Comparison of ENCODE assay signal across 10 cellular contexts in the genomic region with DNA sequence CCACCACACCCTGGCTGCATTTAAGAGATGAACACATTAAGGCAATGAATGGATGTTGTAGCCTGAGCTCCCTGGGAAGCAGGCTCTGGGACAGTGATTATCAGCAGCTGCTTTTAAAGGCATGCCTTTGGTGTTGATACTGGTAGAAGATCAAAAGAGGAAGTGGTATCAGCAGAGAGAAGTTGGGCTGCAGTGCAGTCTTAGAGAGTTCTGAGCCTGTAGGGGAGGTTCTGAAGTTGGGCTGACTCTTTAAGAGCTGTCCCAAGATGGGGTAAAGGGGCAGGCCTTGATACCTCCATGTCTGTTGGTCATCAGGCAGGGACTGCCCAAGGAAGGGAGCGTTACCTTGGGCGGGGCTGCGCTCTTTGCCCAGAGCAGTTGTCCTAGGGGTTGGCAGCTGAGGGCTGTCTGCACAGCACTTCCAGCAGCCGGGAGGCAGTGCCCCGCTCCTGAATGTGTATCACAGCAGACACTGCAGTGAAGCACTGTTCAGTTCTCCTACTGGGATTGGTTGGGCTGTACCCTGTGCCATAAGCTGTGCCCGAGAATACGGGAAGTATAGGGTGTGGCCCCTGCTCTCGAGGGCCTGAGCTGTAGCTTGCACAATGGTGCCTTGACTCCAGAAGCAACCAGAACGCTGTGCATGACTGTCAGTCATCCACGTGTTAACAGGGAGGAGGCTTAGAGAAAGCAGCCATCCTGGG.
DNase-seq lines count a peak whose midpoint lies in the region; ATAC-seq lines count a peak whose summit lies in the region.
"Had no signal": no experiment of that assay in that cellular context is flagged by ENCODE, and none has a peak within 500 bp of the region (broad histone marks: within the 10 kb centered on the region; RNA-seq: fewer than 3 reads in every experiment).

No MANE protein-coding gene starts in this region.

- ATAC-seq in GM19328 (IDR thresholded peaks at IDR 0.05; ENCODE audit: unreplicated experiment) (peak; percentile 72), HG03521 (IDR thresholded peaks at IDR 0.05; ENCODE audit: unreplicated experiment) (no peak)
- ATAC-seq in stimulated activated naive B cell treated with anti-CD40 and anti-IgM and Interleukin-4, amounts not matched to agents 10 μg/mL and 1 μg/mL and 100 μg/mL, for 72 hours (replicated peaks): peak; percentile 94

- H3K4me3 Mint-ChIP-seq in stimulated activated naive B cell treated with anti-CD40 and anti-IgM and Interleukin-4, amounts not matched to agents 10 μg/mL and 1 μg/mL and 100 μg/mL, for 72 hours: no peak overlapping the region

- no peaks in the 10 kb centered on the region for H3K27me3 Mint-ChIP-seq in stimulated activated naive B cell treated with anti-CD40 and anti-IgM and Interleukin-4, amounts not matched to agents 10 μg/mL and 1 μg/mL and 100 μg/mL, for 72 hours

- H2AFZ ChIP-seq in Karpas-422 (ENCODE audit: low read length): no peak overlapping the region

- H3K4me2 ChIP-seq in Karpas-422 (ENCODE audit: low read depth, low read length, poor library complexity, severe bottlenecking): no peak overlapping the region

- H3K9me3 ChIP-seq in Karpas-422 (ENCODE audit: low read length): no peaks in the 10 kb centered on the region
- H3K9me3 ChIP-seq: sigmoid colon had no signal

- no peaks in the 10 kb centered on the region for H3K9me2 ChIP-seq in Karpas-422 (replicated peaks; ENCODE audit: insufficient read depth, low read length)

- no peak overlapping the region for H3K4me3 ChIP-seq in Karpas-422 (ENCODE audit: low read length)
- H3K4me3 ChIP-seq: sigmoid colon had no signal

- H3K9ac ChIP-seq in Karpas-422 (ENCODE audit: low read length): no peak overlapping the region

- peaks cover 0 to 2% of the 10 kb centered on the region in 2 donors for H3K9me3 Mint-ChIP-seq in stimulated activated naive B cell treated with anti-CD40 and anti-IgM and Interleukin-4, amounts not matched to agents 10 μg/mL and 1 μg/mL and 100 μg/mL, for 72 hours

- no peak overlapping the region for H3K27ac ChIP-seq in Karpas-422 (ENCODE audit: low read length)
- H3K27ac ChIP-seq: epithelial cell of prostate had no signal

- peaks cover 20 to 24% of the 10 kb centered on the region in 2 donors for H3K4me1 Mint-ChIP-seq in stimulated activated naive B cell treated with anti-CD40 and anti-IgM and Interleukin-4, amounts not matched to agents 10 μg/mL and 1 μg/mL and 100 μg/mL, for 72 hours

- no peaks in the 10 kb centered on the region for H3K4me1 ChIP-seq in Karpas-422 (ENCODE audit: low read length)

- H3K36me3 ChIP-seq in Karpas-422 (ENCODE audit: insufficient read depth, low read length): no peaks in the 10 kb centered on the region

- H3K79me2 ChIP-seq in Karpas-422 (ENCODE audit: low read length): no peaks in the 10 kb centered on the region

- peaks cover 8 to 15% of the 10 kb centered on the region in 2 donors for H3K36me3 Mint-ChIP-seq in stimulated activated naive B cell treated with anti-CD40 and anti-IgM and Interleukin-4, amounts not matched to agents 10 μg/mL and 1 μg/mL and 100 μg/mL, for 72 hours

- no peaks in the 10 kb centered on the region for H4K20me1 ChIP-seq in Karpas-422 (ENCODE audit: insufficient read depth, low read depth, low read length)

- peak overlapping the region; percentile 68 for H3K27ac Mint-ChIP-seq in stimulated activated naive B cell treated with anti-CD40 and anti-IgM and Interleukin-4, amounts not matched to agents 10 μg/mL and 1 μg/mL and 100 μg/mL, for 72 hours

- DNase-seq in Karpas-422 (peak; percentile 62), fibroblast of gingiva (ENCODE audit: low read depth) (peak; percentile 34), NCI-H2029 treated with DMSO at 0.1 percent for 48 hours (lab: John Stamatoyannopoulos, UW) (no peak), dedifferentiated amniotic fluid mesenchymal stem cell (ENCODE audit: extremely low spot score) (no peak)
- DNase-seq in stimulated activated naive B cell treated with anti-CD40 and anti-IgM and Interleukin-4, amounts not matched to agents 10 μg/mL and 1 μg/mL and 100 μg/mL, for 72 hours: no peak
- no peak for DNase-seq in activated CD4-positive, alpha-beta T cell treated with anti-CD3 and anti-CD28 coated beads, Interleukin-2, amount 50 U/mL, for 1 hour
- DNase-seq: sigmoid colon had no signal

- no peaks in the 10 kb centered on the region for H3K27me3 ChIP-seq in Karpas-422 (ENCODE audit: low read length)
- H3K27me3 ChIP-seq: sigmoid colon had no signal

Comparison
In these comparisons a context has a peak if more than half of its experiments do, and no peak if none do; other contexts are left out.
1. DNase-seq: peak in Karpas-422 (single experiment) and fibroblast of gingiva (single experiment); none in stimulated activated naive B cell treated with anti-CD40 and anti-IgM and Interleukin-4, amounts not matched to agents 10 μg/mL and 1 μg/mL and 100 μg/mL, for 72 hours (single experiment), activated CD4-positive, alpha-beta T cell treated with anti-CD3 and anti-CD28 coated beads, Interleukin-2, amount 50 U/mL, for 1 hour (single experiment), NCI-H2029 treated with DMSO at 0.1 percent for 48 hours (single experiment) and dedifferentiated amniotic fluid mesenchymal stem cell (single experiment).